13 cellular contexts compared by ENCODE assay signal in genomic region chr1:109639063-109639840, GRCh38. TPM values are rescaled to one million over a fixed set of nuclear protein-coding genes. Genes with fewer than 3 reads are reported as not detected.
DNase-seq lines count a peak whose midpoint lies in the region; ATAC-seq, FAIRE-seq and TF ChIP-seq lines count a peak whose summit lies in the region.
"Had no signal": no experiment of that assay in that cellular context is flagged by ENCODE, and none has a peak within 500 bp of the region (broad histone marks: within the 10 kb centered on the region; RNA-seq: fewer than 3 reads in every experiment).

No MANE protein-coding gene starts in this region.

- H3K4me3 Mint-ChIP-seq in activated CD8-positive, alpha-beta memory T cell treated with anti-CD3 and anti-CD28 coated beads, Interleukin-2, amount 10 ng/mL, durations not matched to agents 7 days and 5 days, result no peak overlapping the region
- H3K4me3 Mint-ChIP-seq in activated T-cell treated with anti-CD3 and anti-CD28 coated beads, Interleukin-2, amount 50 U/mL, for 24 hours, result no peak overlapping the region

- H3K4me1 ChIP-seq in K562 (replicated peaks in 1 of 2; ENCODE audit: control insufficient read depth in 2 of 2, insufficient read depth in 2 of 2, low read length in 2 of 2) (peaks cover 22 to 44% of the 10 kb centered on the region in 2 experiments), esophagus muscularis mucosa (peaks cover 16 to 29% (median 25%) of the 10 kb centered on the region in 4 donors)

- no peak for FAIRE-seq in K562 (lab: Jason Lieb, UNC)
- FAIRE-seq: A204.1, HTR-8/SVneo had no signal

- ATAC-seq in activated CD8-positive, alpha-beta memory T cell treated with anti-CD3 and anti-CD28 coated beads, Interleukin-2, amount 10 ng/mL, durations not matched to agents 7 days and 5 days, result no peak
- ATAC-seq in K562 (no peak), HG03565 (IDR thresholded peaks at IDR 0.05; ENCODE audit: unreplicated experiment) (no peak)

- no peak overlapping the region for H2AFZ ChIP-seq in K562 (ENCODE audit: low read depth, low read length)

- no peaks in the 10 kb centered on the region for H3K9me3 Mint-ChIP-seq in activated CD8-positive, alpha-beta memory T cell treated with anti-CD3 and anti-CD28 coated beads, Interleukin-2, amount 10 ng/mL, durations not matched to agents 7 days and 5 days (ENCODE audit: low read depth)
- H3K9me3 Mint-ChIP-seq in activated T-cell treated with anti-CD3 and anti-CD28 coated beads, Interleukin-2, amount 50 U/mL, for 24 hours, result no peaks in the 10 kb centered on the region

- no peaks in the 10 kb centered on the region for H3K9me1 ChIP-seq in K562 (ENCODE audit: control insufficient read depth, insufficient read depth, low read length)

- H3K27ac Mint-ChIP-seq in activated CD8-positive, alpha-beta memory T cell treated with anti-CD3 and anti-CD28 coated beads, Interleukin-2, amount 10 ng/mL, durations not matched to agents 7 days and 5 days, result no peak overlapping the region
- H3K27ac Mint-ChIP-seq in activated T-cell treated with anti-CD3 and anti-CD28 coated beads, Interleukin-2, amount 50 U/mL, for 24 hours, result no peak overlapping the region

- peak; percentile 31 for DNase-seq in activated CD8-positive, alpha-beta memory T cell treated with anti-CD3 and anti-CD28 coated beads, Interleukin-2, amount 10 ng/mL, durations not matched to agents 7 days and 5 days
- no peak for DNase-seq in activated CD8-positive, alpha-beta memory T cell treated with anti-CD3 and anti-CD28 coated beads, Interleukin-2, amount 50 U/mL, for 48 hours
- DNase-seq in K562 (ENCODE audit: extremely low read depth in 1 of 4, low spot score in 3 of 4) (no peak), esophagus muscularis mucosa (ENCODE audit: extremely low spot score) (peak; percentile 86), ureter (ENCODE audit: low spot score) (peak; percentile 34), NCI-H2171 treated with DMSO at 0.1 percent for 48 hours (lab: John Stamatoyannopoulos, UW) (no peak)
- DNase-seq in activated T-cell treated with anti-CD3 and anti-CD28 coated beads, Interleukin-2, amount 50 U/mL, for 24 hours, result no peak
- DNase-seq: DMS 273 treated with DMSO at 0.1 percent for 48 hours had no signal

- no peaks in the 10 kb centered on the region for H3K79me2 ChIP-seq in K562 (ENCODE audit: control insufficient read depth, insufficient read depth, low read length)

- no peaks in the 10 kb centered on the region for H3K9me3 ChIP-seq in K562 (replicated peaks; ENCODE audit: control insufficient read depth, insufficient read depth, low read depth, low read length)
- H3K9me3 ChIP-seq in esophagus muscularis mucosa, result no peaks in the 10 kb centered on the region
- H3K9me3 ChIP-seq: HAP-1 had no signal

- CTCF ChIA-PET in activated CD8-positive, alpha-beta memory T cell treated with anti-CD3 and anti-CD28 coated beads, Interleukin-2, amount 10 ng/mL, durations not matched to agents 7 days and 5 days (lab: Charles Lee), result interaction anchor here (0.9 to 10.0 kb wide), 42 partner anchors 9 to 421 kb away, joined by 3 to 269 read pairs (median 5); partner anchors contain the start of genes AHCYL1, AMPD2, CYB561D1 and EPS8L3
- CTCF ChIA-PET in K562 (lab: Yijun Ruan, JAX; ENCODE audit: low intra/inter-chr PET ratio), result interaction anchor here (1.0 to 6.9 kb wide), 3 partner anchors 93 to 345 kb away, joined by 3 to 77 read pairs (median 3); partner anchors contain the start of gene AHCYL1

- WGBS in K562 (ENCODE audit: insufficient coverage, low coverage, missing lambda C conversion rate), result 4% methylated on average over 9 of the region's 9 CpGs
- 94% methylated on average over 3 of the region's 9 CpGs for WGBS in esophagus muscularis mucosa

- POLR2A ChIA-PET in K562 (lab: Yijun Ruan, JAX), result interaction anchor here (0.7 to 6.4 kb wide), 16 partner anchors 9 to 347 kb away, joined by 3 to 44 read pairs (median 4); partner anchors contain the start of genes AHCYL1, AMPD2, GNAI3 and GNAT2

- H3K4me3 ChIP-seq in K562 (no peak overlapping the region), esophagus muscularis mucosa (no peak overlapping the region)
- H3K4me3 ChIP-seq: HAP-1 had no signal

- peaks cover 23% of the 10 kb centered on the region for H3K4me1 Mint-ChIP-seq in activated CD8-positive, alpha-beta memory T cell treated with anti-CD3 and anti-CD28 coated beads, Interleukin-2, amount 10 ng/mL, durations not matched to agents 7 days and 5 days
- peaks cover 34% of the 10 kb centered on the region for H3K4me1 Mint-ChIP-seq in activated T-cell treated with anti-CD3 and anti-CD28 coated beads, Interleukin-2, amount 50 U/mL, for 24 hours (ENCODE audit: low read depth)

- no peaks in the 10 kb centered on the region for H3K36me3 ChIP-seq in K562 (ENCODE audit: control insufficient read depth, insufficient read depth, low read length)
- no peaks in the 10 kb centered on the region for H3K36me3 ChIP-seq in esophagus muscularis mucosa
- H3K36me3 ChIP-seq: HAP-1 had no signal

- H3K27ac ChIP-seq in K562 (ENCODE audit: extremely low read depth, low read depth, low read length), result no peak overlapping the region
- H3K27ac ChIP-seq in esophagus muscularis mucosa (replicated peaks in 1 of 4), result no peak overlapping the region

- H3K9ac ChIP-seq in K562 (ENCODE audit: insufficient read depth in 1 of 2, low read depth in 2 of 2, low read length in 2 of 2), result peak overlapping the region in 1 of 2 experiments; percentile 57; a peak in 2 of 4 replicates

- no peak overlapping the region for H3K4me2 ChIP-seq in K562 (ENCODE audit: insufficient read depth, low read length)

- in situ Hi-C loops in K562 (cut with MboI), result no loop called here

- peaks cover 2% of the 10 kb centered on the region for H3K27me3 Mint-ChIP-seq in activated CD8-positive, alpha-beta memory T cell treated with anti-CD3 and anti-CD28 coated beads, Interleukin-2, amount 10 ng/mL, durations not matched to agents 7 days and 5 days
- no peaks in the 10 kb centered on the region for H3K27me3 Mint-ChIP-seq in activated T-cell treated with anti-CD3 and anti-CD28 coated beads, Interleukin-2, amount 50 U/mL, for 24 hours

- TF ChIP-seq POLR2A in K562 (conservative IDR thresholded peaks at IDR 0.05), result no peak
- TF ChIP-seq POLR2A in esophagus muscularis mucosa (IDR thresholded peaks at IDR 0.05; ENCODE audit: low read depth), result no peak

- H3K27me3 ChIP-seq in K562 (ENCODE audit: control insufficient read depth in 2 of 2, insufficient read depth in 2 of 2, low read length in 2 of 2), result no peaks in the 10 kb centered on the region; a peak in 1 of 5 replicates
- H3K27me3 ChIP-seq in esophagus muscularis mucosa, result no peaks in the 10 kb centered on the region

- no TSS peak for BruUV-seq in K562 (replicated peaks; lab: Mats Ljungman, UMichigan)

- TF ChIP-seq RAD21 in K562 (CRISPR knock-in tag; conservative IDR thresholded peaks at IDR 0.05 in 1 of 2, IDR thresholded peaks at IDR 0.05 in 1 of 2), result no peak

- intact Hi-C loops in K562 (cut with micrococcal nuclease), result no loop called here
- intact Hi-C loops in esophagus muscularis mucosa (cut with DNase I), result no loop called here

- TF ChIP-seq EP300 in K562 (IDR thresholded peaks at IDR 0.05; ENCODE audit: low read length) (no peak), esophagus muscularis mucosa (IDR thresholded peaks at IDR 0.05) (no peak)

- H3K36me3 Mint-ChIP-seq in activated CD8-positive, alpha-beta memory T cell treated with anti-CD3 and anti-CD28 coated beads, Interleukin-2, amount 10 ng/mL, durations not matched to agents 7 days and 5 days, result no peaks in the 10 kb centered on the region
- H3K36me3 Mint-ChIP-seq in activated T-cell treated with anti-CD3 and anti-CD28 coated beads, Interleukin-2, amount 50 U/mL, for 24 hours (ENCODE audit: low read depth), result no peaks in the 10 kb centered on the region

- no peaks in the 10 kb centered on the region for H4K20me1 ChIP-seq in K562 (replicated peaks; ENCODE audit: control insufficient read depth, insufficient read depth, low read length)

- no peak for TF ChIP-seq CTCF in K562 (IDR thresholded peaks at IDR 0.05 in 2 of 3, conservative IDR thresholded peaks at IDR 0.05 in 1 of 3; ENCODE audit: insufficient read depth in 2 of 3, low read depth in 1 of 3, low read length in 3 of 3)
- no peak for TF ChIP-seq CTCF in esophagus muscularis mucosa (IDR thresholded peaks at IDR 0.05)

RNA-seq across cellular contexts. Expression of gene GSTM4, which starts 16.6 kb away (rescaled TPM):
- total RNA-seq in activated CD8-positive, alpha-beta memory T cell treated with anti-CD3 and anti-CD28 coated beads, Interleukin-2, amount 10 ng/mL, durations not matched to agents 7 days and 5 days, result 1 to 10 TPM; 5.7 to 6.7 TPM
- 32.6 and 57.2 TPM in 2 replicates for total RNA-seq in K562 (2011; cell fraction: chromatin; rRNA removed; ENCODE audit: low replicate concordance)
- 42.2 and 42.5 TPM in 2 replicates for total RNA-seq in K562 (2011; cell fraction: nucleolus; rRNA removed)
- 35.5 and 39.5 TPM in 2 replicates for total RNA-seq in K562 (2011; cell fraction: nucleoplasm; rRNA removed)
- 18.8 and 26.8 TPM in 2 replicates for total RNA-seq in K562 (2014; rRNA removed)
- total RNA-seq in K562 (2014; rRNA removed; fragmentation: Illumina TruSeq; extraction: Trizol), result 21.0 and 22.2 TPM in 2 replicates
- total RNA-seq in K562 (2015; rRNA removed; fragmentation: Illumina TruSeq; extraction: Trizol), result 25.0 and 29.7 TPM in 2 replicates
- total RNA-seq in K562 (2021), result 38.8 and 41.0 TPM in 2 replicates
- polyA plus RNA-seq in K562 (2011; rRNA removed), result 45.0 and 57.0 TPM in 2 replicates
- 55.3 and 58.1 TPM in 2 replicates for polyA plus RNA-seq in K562 (2011; cell fraction: cytosol; rRNA removed)
- polyA plus RNA-seq in K562 (2011; cell fraction: nucleus; rRNA removed), result 108 and 111 TPM in 2 replicates
- 44.6 and 53.5 TPM in 2 replicates for polyA plus RNA-seq in K562 (2012)
- 53.4 and 56.1 TPM in 2 replicates for polyA plus RNA-seq in K562 (2014; fragmentation: Illumina TruSeq; extraction: Trizol)
- 10 to 100 TPM; 30.5 to 39.2 TPM for polyA plus RNA-seq in K562 (2014; fragmentation: Nextera tagmentation; extraction: Ambion mirVana)
- 38.4 and 46.2 TPM in 2 replicates for polyA plus RNA-seq in K562 (2014; rRNA removed)
- 26.7 and 29.8 TPM in 2 replicates for polyA minus RNA-seq in K562 (2011; rRNA and poly(A)+ RNA removed)
- 19.7 and 21.8 TPM in 2 replicates for polyA minus RNA-seq in K562 (2011; cell fraction: cytosol; rRNA and poly(A)+ RNA removed)
- 24.2 and 40.5 TPM in 2 replicates for polyA minus RNA-seq in K562 (2011; cell fraction: nucleus; rRNA and poly(A)+ RNA removed)
- total RNA-seq in esophagus muscularis mucosa, result 10 to 100 TPM; 33.1 to 43.1 (median 39.1) TPM
- 38.2 TPM for total RNA-seq in ureter

RNA-seq across cellular contexts. Expression of gene AMPD2, which starts 19.6 kb away (rescaled TPM):
- 100 to 1,000 TPM in 1 of 2 experiments, 10 to 100 TPM in 1; 90.4 to 113 TPM for total RNA-seq in activated CD8-positive, alpha-beta memory T cell treated with anti-CD3 and anti-CD28 coated beads, Interleukin-2, amount 10 ng/mL, durations not matched to agents 7 days and 5 days
- total RNA-seq in K562 (2011; cell fraction: chromatin; rRNA removed; ENCODE audit: low replicate concordance), result 140 and 447 TPM in 2 replicates
- total RNA-seq in K562 (2011; cell fraction: nucleolus; rRNA removed), result 236 and 252 TPM in 2 replicates
- total RNA-seq in K562 (2011; cell fraction: nucleoplasm; rRNA removed), result 132 and 154 TPM in 2 replicates
- total RNA-seq in K562 (2014; rRNA removed) (51.0 and 57.1 TPM in 2 replicates), K562 (2014; rRNA removed; fragmentation: Illumina TruSeq; extraction: Trizol) (11.5 and 17.8 TPM in 2 replicates), K562 (2015; rRNA removed; fragmentation: Illumina TruSeq; extraction: Trizol) (27.1 and 28.4 TPM in 2 replicates), K562 (2021) (74.1 and 77.7 TPM in 2 replicates), esophagus muscularis mucosa (10 to 100 TPM; 23.7 to 38.8 (median 33.2) TPM), ureter (45.8 TPM)
- polyA plus RNA-seq in K562 (2011; rRNA removed) (28.2 and 67.7 TPM in 2 replicates), K562 (2014; fragmentation: Illumina TruSeq; extraction: Trizol) (48.2 and 51.1 TPM in 2 replicates), K562 (2014; fragmentation: Nextera tagmentation; extraction: Ambion mirVana) (1 to 10 TPM; 2.0 to 4.0 TPM), K562 (2014; rRNA removed) (43.8 and 55.6 TPM in 2 replicates)
- 33.1 and 34.0 TPM in 2 replicates for polyA plus RNA-seq in K562 (2011; cell fraction: cytosol; rRNA removed)
- 436 and 581 TPM in 2 replicates for polyA plus RNA-seq in K562 (2011; cell fraction: nucleus; rRNA removed)
- polyA plus RNA-seq in K562 (2012), result 54.7 and 59.0 TPM in 2 replicates
- polyA minus RNA-seq in K562 (2011; rRNA and poly(A)+ RNA removed), result 21.0 and 24.7 TPM in 2 replicates
- polyA minus RNA-seq in K562 (2011; cell fraction: cytosol; rRNA and poly(A)+ RNA removed), result 32.1 and 40.5 TPM in 2 replicates
- polyA minus RNA-seq in K562 (2011; cell fraction: nucleus; rRNA and poly(A)+ RNA removed), result 99.8 and 119 TPM in 2 replicates

RNA-seq across cellular contexts. Expression of gene GNAT2, which starts 19.8 kb away (rescaled TPM):
- not detected for total RNA-seq in activated CD8-positive, alpha-beta memory T cell treated with anti-CD3 and anti-CD28 coated beads, Interleukin-2, amount 10 ng/mL, durations not matched to agents 7 days and 5 days
- not detected in 2 replicates for total RNA-seq in K562 (2011; cell fraction: chromatin; rRNA removed; ENCODE audit: low replicate concordance)
- total RNA-seq in K562 (2011; cell fraction: nucleolus; rRNA removed), result not detected in 2 replicates
- total RNA-seq in K562 (2011; cell fraction: nucleoplasm; rRNA removed), result not detected in 2 replicates
- 0.33 TPM in 1 of 2 replicates, not detected in the other for total RNA-seq in K562 (2014; rRNA removed)
- total RNA-seq in K562 (2014; rRNA removed; fragmentation: Illumina TruSeq; extraction: Trizol), result 0.25 and 0.29 TPM in 2 replicates
- total RNA-seq in K562 (2015; rRNA removed; fragmentation: Illumina TruSeq; extraction: Trizol), result 0.33 and 0.60 TPM in 2 replicates
- 0.16 and 0.47 TPM in 2 replicates for total RNA-seq in K562 (2021)
- 0.27 and 0.32 TPM in 2 replicates for polyA plus RNA-seq in K562 (2011; rRNA removed)
- polyA plus RNA-seq in K562 (2011; cell fraction: cytosol; rRNA removed), result 0.19 TPM in 1 of 2 replicates, not detected in the other
- 0.37 TPM in 1 of 2 replicates, not detected in the other for polyA plus RNA-seq in K562 (2011; cell fraction: nucleus; rRNA removed)
- 0.42 and 0.46 TPM in 2 replicates for polyA plus RNA-seq in K562 (2012)
- polyA plus RNA-seq in K562 (2014; fragmentation: Illumina TruSeq; extraction: Trizol), result 0.52 and 0.90 TPM in 2 replicates
- under 1 TPM; 0.06 to 0.22 TPM for polyA plus RNA-seq in K562 (2014; fragmentation: Nextera tagmentation; extraction: Ambion mirVana)
- 0.07 TPM in 1 of 2 replicates, not detected in the other for polyA plus RNA-seq in K562 (2014; rRNA removed)
- 0.63 and 0.81 TPM in 2 replicates for polyA minus RNA-seq in K562 (2011; rRNA and poly(A)+ RNA removed)
- polyA minus RNA-seq in K562 (2011; cell fraction: cytosol; rRNA and poly(A)+ RNA removed), result not detected in 2 replicates
- polyA minus RNA-seq in K562 (2011; cell fraction: nucleus; rRNA and poly(A)+ RNA removed), result 0.13 TPM in 1 of 2 replicates, not detected in the other
- under 1 TPM in 1 of 4 donors, not detected in 3; 0.33 TPM for total RNA-seq in esophagus muscularis mucosa
- total RNA-seq in ureter, result not detected

RNA-seq across cellular contexts. Expression of gene GSTM2, which starts 28.6 kb away (rescaled TPM):
- 10 to 100 TPM in 1 of 2 experiments, 1 to 10 TPM in 1; 8.0 to 17.8 TPM for total RNA-seq in activated CD8-positive, alpha-beta memory T cell treated with anti-CD3 and anti-CD28 coated beads, Interleukin-2, amount 10 ng/mL, durations not matched to agents 7 days and 5 days
- 18.6 and 26.2 TPM in 2 replicates for total RNA-seq in K562 (2011; cell fraction: chromatin; rRNA removed; ENCODE audit: low replicate concordance)
- 12.3 and 13.0 TPM in 2 replicates for total RNA-seq in K562 (2011; cell fraction: nucleolus; rRNA removed)
- total RNA-seq in K562 (2011; cell fraction: nucleoplasm; rRNA removed), result 16.2 and 17.0 TPM in 2 replicates
- total RNA-seq in K562 (2014; rRNA removed), result 1.6 TPM in 2 replicates
- total RNA-seq in K562 (2014; rRNA removed; fragmentation: Illumina TruSeq; extraction: Trizol), result 2.5 and 2.6 TPM in 2 replicates
- total RNA-seq in K562 (2015; rRNA removed; fragmentation: Illumina TruSeq; extraction: Trizol), result 4.2 TPM in 2 replicates
- 6.4 and 6.8 TPM in 2 replicates for total RNA-seq in K562 (2021)
- 5.4 and 11.9 TPM in 2 replicates for polyA plus RNA-seq in K562 (2011; rRNA removed)
- polyA plus RNA-seq in K562 (2011; cell fraction: cytosol; rRNA removed), result 7.2 and 11.1 TPM in 2 replicates
- 53.6 and 78.5 TPM in 2 replicates for polyA plus RNA-seq in K562 (2011; cell fraction: nucleus; rRNA removed)
- polyA plus RNA-seq in K562 (2012), result 12.4 and 26.5 TPM in 2 replicates
- polyA plus RNA-seq in K562 (2014; fragmentation: Illumina TruSeq; extraction: Trizol), result 8.6 and 10.9 TPM in 2 replicates
- polyA plus RNA-seq in K562 (2014; fragmentation: Nextera tagmentation; extraction: Ambion mirVana), result 10 to 100 TPM; 12.4 to 15.1 TPM
- 7.6 and 7.7 TPM in 2 replicates for polyA plus RNA-seq in K562 (2014; rRNA removed)
- polyA minus RNA-seq in K562 (2011; rRNA and poly(A)+ RNA removed), result 4.1 and 4.3 TPM in 2 replicates
- polyA minus RNA-seq in K562 (2011; cell fraction: cytosol; rRNA and poly(A)+ RNA removed), result 0.95 and 2.5 TPM in 2 replicates
- 5.1 and 10.0 TPM in 2 replicates for polyA minus RNA-seq in K562 (2011; cell fraction: nucleus; rRNA and poly(A)+ RNA removed)
- 10 to 100 TPM; 19.9 to 59.0 (median 39.3) TPM for total RNA-seq in esophagus muscularis mucosa
- 104 TPM for total RNA-seq in ureter

RNA-seq across cellular contexts. Expression of gene GSTM1, which starts 48.4 kb away (rescaled TPM):
- not detected for total RNA-seq in activated CD8-positive, alpha-beta memory T cell treated with anti-CD3 and anti-CD28 coated beads, Interleukin-2, amount 10 ng/mL, durations not matched to agents 7 days and 5 days
- total RNA-seq in K562 (2011; cell fraction: chromatin; rRNA removed; ENCODE audit: low replicate concordance), result 0.65 and 0.70 TPM in 2 replicates
- total RNA-seq in K562 (2011; cell fraction: nucleolus; rRNA removed), result not detected in 2 replicates
- not detected in 2 replicates for total RNA-seq in K562 (2011; cell fraction: nucleoplasm; rRNA removed)
- total RNA-seq in K562 (2014; rRNA removed), result not detected in 2 replicates
- total RNA-seq in K562 (2014; rRNA removed; fragmentation: Illumina TruSeq; extraction: Trizol), result not detected in 2 replicates
- not detected in 2 replicates for total RNA-seq in K562 (2015; rRNA removed; fragmentation: Illumina TruSeq; extraction: Trizol)
- not detected in 2 replicates for total RNA-seq in K562 (2021)
- 0.14 TPM in 1 of 2 replicates, not detected in the other for polyA plus RNA-seq in K562 (2011; rRNA removed)
- 0.21 and 0.29 TPM in 2 replicates for polyA plus RNA-seq in K562 (2011; cell fraction: cytosol; rRNA removed)
- 0.59 and 1.3 TPM in 2 replicates for polyA plus RNA-seq in K562 (2011; cell fraction: nucleus; rRNA removed)
- polyA plus RNA-seq in K562 (2012), result 0.07 and 0.40 TPM in 2 replicates
- polyA plus RNA-seq in K562 (2014; fragmentation: Illumina TruSeq; extraction: Trizol), result not detected in 2 replicates
- polyA plus RNA-seq in K562 (2014; fragmentation: Nextera tagmentation; extraction: Ambion mirVana), result not detected
- not detected in 2 replicates for polyA plus RNA-seq in K562 (2014; rRNA removed)
- 0.18 and 0.28 TPM in 2 replicates for polyA minus RNA-seq in K562 (2011; rRNA and poly(A)+ RNA removed)
- polyA minus RNA-seq in K562 (2011; cell fraction: cytosol; rRNA and poly(A)+ RNA removed), result not detected in 2 replicates
- polyA minus RNA-seq in K562 (2011; cell fraction: nucleus; rRNA and poly(A)+ RNA removed), result not detected in 2 replicates
- total RNA-seq in esophagus muscularis mucosa, result 10 to 100 TPM in 1 of 4 donors, not detected in 3; 23.1 TPM
- not detected for total RNA-seq in ureter
- total RNA-seq: M059J had no signal

Comparison
In these comparisons a context has a peak if more than half of its experiments do, and no peak if none do; other contexts are left out.
1. DNase-seq: peak in activated CD8-positive, alpha-beta memory T cell treated with anti-CD3 and anti-CD28 coated beads, Interleukin-2, amount 10 ng/mL, durations not matched to agents 7 days and 5 days (single experiment), esophagus muscularis mucosa (single experiment) and ureter (single experiment); none in activated CD8-positive, alpha-beta memory T cell treated with anti-CD3 and anti-CD28 coated beads, Interleukin-2, amount 50 U/mL, for 48 hours (single experiment), K562 (0 of 4), NCI-H2171 treated with DMSO at 0.1 percent for 48 hours (single experiment) and activated T-cell treated with anti-CD3 and anti-CD28 coated beads, Interleukin-2, amount 50 U/mL, for 24 hours (single experiment).